In the genomic region with DNA sequence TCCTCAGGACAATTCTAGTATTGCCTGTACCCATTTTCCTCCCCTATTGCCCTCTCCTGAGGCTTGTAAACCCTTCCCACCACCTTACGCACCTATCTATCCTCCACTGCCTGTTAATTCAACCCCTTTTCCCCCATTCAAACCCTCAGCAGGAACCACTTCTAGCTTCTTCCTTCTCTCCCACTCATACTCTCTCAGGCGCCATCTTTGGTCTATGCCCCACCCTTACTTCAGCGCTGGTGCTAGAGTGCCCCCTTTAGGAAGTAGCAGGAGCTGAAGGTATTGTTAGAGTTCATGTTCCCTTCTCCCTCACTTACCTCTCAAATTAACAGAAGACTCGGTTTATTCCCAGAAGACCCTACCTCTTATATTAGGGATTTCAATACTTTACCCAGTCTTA, we compare ENCODE assay signal across 14 cellular contexts.
DNase-seq lines count a peak whose midpoint lies in the region; ATAC-seq, FAIRE-seq and TF ChIP-seq lines count a peak whose summit lies in the region.
"Had no signal": no experiment of that assay in that cellular context is flagged by ENCODE, and none has a peak within 500 bp of the region (broad histone marks: within the 10 kb centered on the region; RNA-seq: fewer than 3 reads in every experiment).

No MANE protein-coding gene starts in this region.

- no peaks in the 10 kb centered on the region for H3K36me3 ChIP-seq in K562 (ENCODE audit: control insufficient read depth, insufficient read depth, low read length)
- H3K36me3 ChIP-seq: MG63, right atrium auricular region, upper lobe of right lung had no signal

- peak; percentile 75 for TF ChIP-seq RAD21 in K562 (CRISPR knock-in tag; conservative IDR thresholded peaks at IDR 0.05 in 1 of 2, IDR thresholded peaks at IDR 0.05 in 1 of 2)

- DNase-seq in GM10266 (ENCODE audit: extremely low spot score): peak; percentile 34
- peak; percentile 25 for DNase-seq in KBM-7
- DNase-seq in K562 (ENCODE audit: extremely low read depth in 1 of 4, low spot score in 3 of 4): peak; percentile 41 to 51 (median 45)
- no peak for DNase-seq in AG20443 (ENCODE audit: low spot score)
- DNase-seq in HTR-8/SVneo (ENCODE audit: insufficient read length, low spot score): no peak
- no peak for DNase-seq in midbrain (lab: John Stamatoyannopoulos, UW)
- DNase-seq: activated naive CD4-positive, alpha-beta T cell; COR-L47; MG63; upper lobe of right lung had no signal

- no peak overlapping the region for H3K27ac ChIP-seq in K562 (ENCODE audit: extremely low read depth, low read depth, low read length)
- H3K27ac ChIP-seq: right atrium auricular region, upper lobe of right lung had no signal

- CTCF ChIA-PET in K562 (lab: Yijun Ruan, JAX; ENCODE audit: low intra/inter-chr PET ratio): no interaction called here

- H3K9me1 ChIP-seq in K562 (ENCODE audit: control insufficient read depth, insufficient read depth, low read length): no peaks in the 10 kb centered on the region

- intact Hi-C loops in K562 (cut with micrococcal nuclease): loop anchor here (1.0 to 10.0 kb wide), 4 partner anchors 228 to 467 kb away; no protein-coding TSS in a partner anchor

- POLR2A ChIA-PET in K562 (lab: Yijun Ruan, JAX): interaction anchor here (0.8 kb wide), 1 partner anchor 352 kb away, joined by 3 read pairs; no protein-coding TSS in a partner anchor

- WGBS in K562 (ENCODE audit: insufficient coverage, low coverage, missing lambda C conversion rate): 20% methylated on average over 4 of the region's 4 CpGs

- peak overlapping the region; percentile 90 for H2AFZ ChIP-seq in K562 (ENCODE audit: low read depth, low read length)

- BruUV-seq in K562 (replicated peaks; lab: Mats Ljungman, UMichigan): no TSS peak

- H3K79me2 ChIP-seq in K562 (ENCODE audit: control insufficient read depth, insufficient read depth, low read length): no peaks in the 10 kb centered on the region

- TF ChIP-seq POLR2A in K562 (conservative IDR thresholded peaks at IDR 0.05): no peak

- H3K4me3 ChIP-seq in K562: no peak overlapping the region
- H3K4me3 ChIP-seq: MG63, right atrium auricular region, upper lobe of right lung had no signal

- ATAC-seq in GM21360 (IDR thresholded peaks at IDR 0.05; ENCODE audit: unreplicated experiment) (peak; percentile 82), K562 (peak; percentile 95), GM21737 (IDR thresholded peaks at IDR 0.05; ENCODE audit: unreplicated experiment) (no peak)
- ATAC-seq: activated CD4-positive, CD25-positive, alpha-beta regulatory T cell treated with anti-CD3 and anti-CD28 coated beads, Interleukin-2, amount 50 U/mL, for 24 hours; upper lobe of right lung had no signal

- in situ Hi-C loops in KBM-7 (cut with MboI; ENCODE audit: low pct_unique_long_range_greater_than_20kb, low sequenced_read_pairs) (no loop called here), K562 (cut with MboI) (loop anchor here (10.0 kb wide), 1 partner anchor 291 kb away; no protein-coding TSS in a partner anchor)

- no peaks in the 10 kb centered on the region for H3K9me3 ChIP-seq in K562 (replicated peaks; ENCODE audit: control insufficient read depth, insufficient read depth, low read depth, low read length)
- H3K9me3 ChIP-seq: MG63, right atrium auricular region, upper lobe of right lung had no signal

- no peak overlapping the region for H3K9ac ChIP-seq in K562 (ENCODE audit: insufficient read depth in 1 of 2, low read depth in 2 of 2, low read length in 2 of 2)

- H4K20me1 ChIP-seq in K562 (replicated peaks; ENCODE audit: control insufficient read depth, insufficient read depth, low read length): no peaks in the 10 kb centered on the region

- no peaks in the 10 kb centered on the region for H3K4me1 ChIP-seq in K562 (replicated peaks in 1 of 2; ENCODE audit: control insufficient read depth in 2 of 2, insufficient read depth in 2 of 2, low read length in 2 of 2)
- H3K4me1 ChIP-seq: right atrium auricular region, upper lobe of right lung had no signal

- TF ChIP-seq CTCF in GM10266 (IDR thresholded peaks at IDR 0.05; ENCODE audit: control insufficient read depth, insufficient read depth, low read depth, missing control alignments) (peak; percentile 43), K562 (IDR thresholded peaks at IDR 0.05 in 2 of 3, conservative IDR thresholded peaks at IDR 0.05 in 1 of 3; ENCODE audit: insufficient read depth in 2 of 3, low read depth in 1 of 3, low read length in 3 of 3) (peak; percentile 53 to 58 (median 54); a peak in 5 of 6 replicates)

- peak overlapping the region; percentile 42; the same call in 1 of the 2 replicates for H3K4me2 ChIP-seq in K562 (ENCODE audit: insufficient read depth, low read length)

- FAIRE-seq in K562 (lab: Jason Lieb, UNC) (no peak), HTR-8/SVneo (lab: Jason Lieb, UNC) (no peak)

- H3K27me3 ChIP-seq in K562 (ENCODE audit: control insufficient read depth in 2 of 2, insufficient read depth in 2 of 2, low read length in 2 of 2): no peaks in the 10 kb centered on the region
- H3K27me3 ChIP-seq: MG63, right atrium auricular region, upper lobe of right lung had no signal

- no peak for TF ChIP-seq EP300 in K562 (IDR thresholded peaks at IDR 0.05; ENCODE audit: low read length)

TF ChIP-seq in K562, 482 proteins besides CTCF, POLR2A, EP300 and RAD21 (continues in another document):
- TF ChIP-seq ZNF253 (CRISPR knock-in tag; conservative IDR thresholded peaks at IDR 0.05) (no peak), MYC (IDR thresholded peaks at IDR 0.05; ENCODE audit: low read depth, low read length) (no peak), MYC (CRISPR knock-in tag; IDR thresholded peaks at IDR 0.05; ENCODE audit: borderline replicate concordance, low read depth) (no peak), NR3C1 (CRISPR knock-in tag; IDR thresholded peaks at IDR 0.05) (no peak), YY1 (IDR thresholded peaks at IDR 0.05; ENCODE audit: borderline replicate concordance in 1 of 3, control insufficient read depth in 1 of 3, extremely low read depth in 1 of 3, insufficient read depth in 3 of 3, insufficient read length in 1 of 3, insufficient replicate concordance in 2 of 3, low read depth in 1 of 3, low read length in 2 of 3) (peak in 2 of 3 experiments; percentile 46 to 84), ZNF408 (CRISPR knock-in tag; IDR thresholded peaks at IDR 0.05; ENCODE audit: low read depth) (no peak), ZNF165 (CRISPR knock-in tag; IDR thresholded peaks at IDR 0.05; ENCODE audit: borderline replicate concordance) (no peak), ZNF644 (tag; IDR thresholded peaks at IDR 0.05; ENCODE audit: low read depth) (no peak), SAP30 (IDR thresholded peaks at IDR 0.05; ENCODE audit: borderline replicate concordance, insufficient read depth, low read depth, low read length, poor library complexity, severe bottlenecking) (no peak), EHMT2 (IDR thresholded peaks at IDR 0.05) (peak; percentile 73), HDAC8 (tag; IDR thresholded peaks at IDR 0.05) (no peak), KDM1A (IDR thresholded peaks at IDR 0.05) (no peak), IFI16 (CRISPR knock-in tag; IDR thresholded peaks at IDR 0.05) (no peak), RBM34 (IDR thresholded peaks at IDR 0.05; ENCODE audit: borderline replicate concordance, insufficient read depth, low read length) (no peak)
- TF ChIP-seq, protein P1, sequence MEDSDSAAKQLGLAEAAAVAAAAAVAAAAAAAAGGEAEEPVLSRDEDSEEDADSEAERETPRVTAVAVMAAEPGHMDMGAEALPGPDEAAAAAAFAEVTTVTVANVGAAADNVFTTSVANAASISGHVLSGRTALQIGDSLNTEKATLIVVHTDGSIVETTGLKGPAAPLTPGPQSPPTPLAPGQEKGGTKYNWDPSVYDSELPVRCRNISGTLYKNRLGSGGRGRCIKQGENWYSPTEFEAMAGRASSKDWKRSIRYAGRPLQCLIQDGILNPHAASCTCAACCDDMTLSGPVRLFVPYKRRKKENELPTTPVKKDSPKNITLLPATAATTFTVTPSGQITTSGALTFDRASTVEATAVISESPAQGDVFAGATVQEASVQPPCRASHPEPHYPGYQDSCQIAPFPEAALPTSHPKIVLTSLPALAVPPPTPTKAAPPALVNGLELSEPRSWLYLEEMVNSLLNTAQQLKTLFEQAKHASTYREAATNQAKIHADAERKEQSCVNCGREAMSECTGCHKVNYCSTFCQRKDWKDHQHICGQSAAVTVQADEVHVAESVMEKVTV (CRISPR knock-in tag; IDR thresholded peaks at IDR 0.05): peak; percentile 63
- TF ChIP-seq, protein P2, sequence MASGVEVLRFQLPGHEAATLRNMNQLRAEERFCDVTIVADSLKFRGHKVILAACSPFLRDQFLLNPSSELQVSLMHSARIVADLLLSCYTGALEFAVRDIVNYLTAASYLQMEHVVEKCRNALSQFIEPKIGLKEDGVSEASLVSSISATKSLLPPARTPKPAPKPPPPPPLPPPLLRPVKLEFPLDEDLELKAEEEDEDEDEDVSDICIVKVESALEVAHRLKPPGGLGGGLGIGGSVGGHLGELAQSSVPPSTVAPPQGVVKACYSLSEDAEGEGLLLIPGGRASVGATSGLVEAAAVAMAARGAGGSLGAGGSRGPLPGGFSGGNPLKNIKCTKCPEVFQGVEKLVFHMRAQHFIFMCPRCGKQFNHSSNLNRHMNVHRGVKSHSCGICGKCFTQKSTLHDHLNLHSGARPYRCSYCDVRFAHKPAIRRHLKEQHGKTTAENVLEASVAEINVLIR (CRISPR knock-in tag; IDR thresholded peaks at IDR 0.05): no peak
- TF ChIP-seq, protein P3, sequence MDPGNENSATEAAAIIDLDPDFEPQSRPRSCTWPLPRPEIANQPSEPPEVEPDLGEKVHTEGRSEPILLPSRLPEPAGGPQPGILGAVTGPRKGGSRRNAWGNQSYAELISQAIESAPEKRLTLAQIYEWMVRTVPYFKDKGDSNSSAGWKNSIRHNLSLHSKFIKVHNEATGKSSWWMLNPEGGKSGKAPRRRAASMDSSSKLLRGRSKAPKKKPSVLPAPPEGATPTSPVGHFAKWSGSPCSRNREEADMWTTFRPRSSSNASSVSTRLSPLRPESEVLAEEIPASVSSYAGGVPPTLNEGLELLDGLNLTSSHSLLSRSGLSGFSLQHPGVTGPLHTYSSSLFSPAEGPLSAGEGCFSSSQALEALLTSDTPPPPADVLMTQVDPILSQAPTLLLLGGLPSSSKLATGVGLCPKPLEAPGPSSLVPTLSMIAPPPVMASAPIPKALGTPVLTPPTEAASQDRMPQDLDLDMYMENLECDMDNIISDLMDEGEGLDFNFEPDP (CRISPR knock-in tag; IDR thresholded peaks at IDR 0.05): no peak

Comparison
In these comparisons a context has a peak if more than half of its experiments do, and no peak if none do; other contexts are left out.
1. DNase-seq: peak in GM10266 (single experiment), KBM-7 (single experiment) and K562 (4 of 4); none in AG20443 (single experiment), HTR-8/SVneo (single experiment) and midbrain (single experiment).